Comparison of ENCODE assay signal across 1 cellular context in the genomic region with DNA sequence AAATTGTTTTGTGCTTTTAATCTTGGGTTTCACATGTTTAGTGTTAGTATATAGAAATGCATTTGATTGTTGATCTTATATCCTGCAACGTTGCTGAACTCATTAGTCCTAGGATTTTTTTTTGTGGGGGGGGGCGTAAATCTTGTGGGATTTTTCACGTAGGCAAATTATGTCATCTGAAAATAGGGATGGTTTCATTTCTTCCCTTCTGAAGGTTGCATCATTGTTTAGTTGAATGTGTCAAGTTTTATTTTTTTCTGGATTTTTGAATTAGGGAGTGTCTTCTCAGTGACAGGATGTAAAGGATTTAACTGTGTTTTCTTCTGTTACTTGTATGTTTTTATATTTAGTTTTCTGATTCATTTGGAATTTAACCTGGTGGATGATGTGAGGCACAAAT.
TF ChIP-seq lines count a peak whose summit lies in the region.

No MANE protein-coding gene starts in this region.

TF ChIP-seq in SK-N-SH treated with all-trans-retinoic acid at 6 μM for 48 hours, 23 proteins besides CTCF, POLR2A, EP300 and RAD21 (continued from another document):
- TF ChIP-seq, protein P1, sequence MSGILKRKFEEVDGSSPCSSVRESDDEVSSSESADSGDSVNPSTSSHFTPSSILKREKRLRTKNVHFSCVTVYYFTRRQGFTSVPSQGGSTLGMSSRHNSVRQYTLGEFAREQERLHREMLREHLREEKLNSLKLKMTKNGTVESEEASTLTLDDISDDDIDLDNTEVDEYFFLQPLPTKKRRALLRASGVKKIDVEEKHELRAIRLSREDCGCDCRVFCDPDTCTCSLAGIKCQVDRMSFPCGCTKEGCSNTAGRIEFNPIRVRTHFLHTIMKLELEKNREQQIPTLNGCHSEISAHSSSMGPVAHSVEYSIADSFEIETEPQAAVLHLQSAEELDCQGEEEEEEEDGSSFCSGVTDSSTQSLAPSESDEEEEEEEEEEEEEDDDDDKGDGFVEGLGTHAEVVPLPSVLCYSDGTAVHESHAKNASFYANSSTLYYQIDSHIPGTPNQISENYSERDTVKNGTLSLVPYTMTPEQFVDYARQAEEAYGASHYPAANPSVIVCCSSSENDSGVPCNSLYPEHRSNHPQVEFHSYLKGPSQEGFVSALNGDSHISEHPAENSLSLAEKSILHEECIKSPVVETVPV (CRISPR knock-in tag; IDR thresholded peaks at IDR 0.05): no peak
- TF ChIP-seq PPARA (CRISPR knock-in tag; IDR thresholded peaks at IDR 0.05; ENCODE audit: borderline replicate concordance) (no peak), ESRRG (CRISPR knock-in tag; IDR thresholded peaks at IDR 0.05) (no peak), ZFP3 (CRISPR knock-in tag; IDR thresholded peaks at IDR 0.05) (no peak), ZFP30 (CRISPR knock-in tag; IDR thresholded peaks at IDR 0.05) (no peak), RARB (CRISPR knock-in tag; IDR thresholded peaks at IDR 0.05) (no peak), OSR1 (CRISPR knock-in tag; IDR thresholded peaks at IDR 0.05) (no peak), ARNTL (CRISPR knock-in tag; IDR thresholded peaks at IDR 0.05; ENCODE audit: borderline replicate concordance, low read depth) (no peak), BACH2 (CRISPR knock-in tag; IDR thresholded peaks at IDR 0.05; ENCODE audit: borderline replicate concordance) (no peak), TOX (CRISPR knock-in tag; IDR thresholded peaks at IDR 0.05; ENCODE audit: borderline replicate concordance) (no peak)
- TF ChIP-seq, protein P2, sequence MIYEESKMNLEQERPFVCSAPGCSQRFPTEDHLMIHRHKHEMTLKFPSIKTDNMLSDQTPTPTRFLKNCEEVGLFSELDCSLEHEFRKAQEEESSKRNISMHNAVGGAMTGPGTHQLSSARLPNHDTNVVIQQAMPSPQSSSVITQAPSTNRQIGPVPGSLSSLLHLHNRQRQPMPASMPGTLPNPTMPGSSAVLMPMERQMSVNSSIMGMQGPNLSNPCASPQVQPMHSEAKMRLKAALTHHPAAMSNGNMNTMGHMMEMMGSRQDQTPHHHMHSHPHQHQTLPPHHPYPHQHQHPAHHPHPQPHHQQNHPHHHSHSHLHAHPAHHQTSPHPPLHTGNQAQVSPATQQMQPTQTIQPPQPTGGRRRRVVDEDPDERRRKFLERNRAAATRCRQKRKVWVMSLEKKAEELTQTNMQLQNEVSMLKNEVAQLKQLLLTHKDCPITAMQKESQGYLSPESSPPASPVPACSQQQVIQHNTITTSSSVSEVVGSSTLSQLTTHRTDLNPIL (CRISPR knock-in tag; IDR thresholded peaks at IDR 0.05; ENCODE audit: low read depth): no peak
